25 cellular contexts compared by ENCODE assay signal in genomic region chr7:116089293-116089692, GRCh38. TPM values are rescaled to one million over a fixed set of nuclear protein-coding genes. Genes with fewer than 3 reads are reported as not detected.
"Had no signal": no experiment of that assay in that cellular context is flagged by ENCODE, and none has a peak within 500 bp of the region (broad histone marks: within the 10 kb centered on the region; RNA-seq: fewer than 3 reads in every experiment).

No MANE protein-coding gene starts in this region.

- H3K9me3 ChIP-seq: heart right ventricle, neutrophil, ovary, prostate gland, sigmoid colon, thyroid gland, upper lobe of left lung, vagina had no signal

- H3K36me3 ChIP-seq: heart right ventricle, neutrophil, ovary, prostate gland, sigmoid colon, thyroid gland, upper lobe of left lung, vagina had no signal

- H3K27ac ChIP-seq: epithelial cell of prostate, heart right ventricle, neutrophil, ovary, prostate gland, sigmoid colon, thyroid gland, upper lobe of left lung, vagina, VCaP had no signal

- H3K27me3 ChIP-seq: heart right ventricle, neutrophil, ovary, sigmoid colon, thyroid gland, upper lobe of left lung, vagina had no signal

- H3K4me3 ChIP-seq: heart right ventricle, ovary, prostate gland, sigmoid colon, thyroid gland, upper lobe of left lung, vagina had no signal

- ATAC-seq: activated naive CD4-positive, alpha-beta T cell treated with anti-CD3 and anti-CD28 coated beads, Interleukin-2, amount 50 U/mL, for 72 hours; activated T-cell treated with anti-CD3 and anti-CD28 coated beads, Interleukin-2, amount 50 U/mL, for 72 hours; heart right ventricle; stimulated activated memory B cell treated with anti-CD40 and anti-IgM and Interleukin-4, amounts not matched to agents 10 μg/mL and 1 μg/mL and 100 μg/mL, for 72 hours; stimulated activated naive CD8-positive, alpha-beta T cell treated with anti-CD3 and anti-CD28 coated beads, Interleukin-15, amount 100 ng/mL, for 72 hours had no signal

- H3K4me1 ChIP-seq: heart right ventricle, prostate gland, sigmoid colon, thyroid gland, upper lobe of left lung, vagina had no signal

- DNase-seq: activated CD4-positive, alpha-beta T cell treated with anti-CD3 and anti-CD28 coated beads for 4 hours; activated CD4-positive, alpha-beta T cell treated with anti-CD3 and anti-CD28 coated beads, Interleukin-2, amount 50 U/mL, for 4 hours; activated naive CD4-positive, alpha-beta T cell; activated T-cell treated with anti-CD3 and anti-CD28 coated beads for 4 hours; activated T-cell treated with anti-CD3 and anti-CD28 coated beads, Interleukin-2, amount 50 U/mL, for 72 hours; dermis blood vessel endothelial cell; effector CD4-positive, alpha-beta T cell; foreskin melanocyte; heart right ventricle; naive B cell; nephron progenitor cell; ovary; sigmoid colon; stimulated activated CD4-positive, alpha-beta T cell treated with anti-CD3 and anti-CD28 coated beads, Interleukin-4, amount 100 ng/mL, for 24 hours; stimulated activated CD8-positive, alpha-beta memory T cell treated with anti-CD3 and anti-CD28 coated beads, Interleukin-4, amount 100 ng/mL, for 48 hours; stimulated activated naive CD8-positive, alpha-beta T cell treated with anti-CD3 and anti-CD28 coated beads, Interleukin-15, amount 100 ng/mL, for 72 hours; thyroid gland; upper lobe of left lung had no signal

RNA-seq across cellular contexts. Expression of gene TFEC, which starts 58.7 kb away (rescaled TPM):
- total RNA-seq: activated naive CD4-positive, alpha-beta T cell treated with anti-CD3 and anti-CD28 coated beads, Interleukin-2, amount 50 U/mL, for 72 hours had no signal
